12 cellular contexts compared by ENCODE assay signal in genomic region chr9:34984049-34984448, GRCh38. TPM values are rescaled to one million over a fixed set of nuclear protein-coding genes. Genes with fewer than 3 reads are reported as not detected.
DNase-seq lines count a peak whose midpoint lies in the region; ATAC-seq and TF ChIP-seq lines count a peak whose summit lies in the region.
"Had no signal": no experiment of that assay in that cellular context is flagged by ENCODE, and none has a peak within 500 bp of the region (broad histone marks: within the 10 kb centered on the region; RNA-seq: fewer than 3 reads in every experiment).

No MANE protein-coding gene starts in this region.

- H2AFZ ChIP-seq in mammary epithelial cell (ENCODE audit: low read depth, low read length) (no peak overlapping the region), smooth muscle cell (ENCODE audit: low read depth) (no peak overlapping the region)

- no peak for ATAC-seq in stimulated activated effector memory CD8-positive, alpha-beta T cell treated with anti-CD3 and anti-CD28 coated beads, Interleukin-12 subunit alpha, Interleukin-12 subunit beta, amount 100 ng/mL, for 72 hours

- H3K9me3 Mint-ChIP-seq in MCF 10A (ENCODE audit: unreplicated experiment) (no peaks in the 10 kb centered on the region), endodermal cell (no peaks in the 10 kb centered on the region)
- no peaks in the 10 kb centered on the region for H3K9me3 Mint-ChIP-seq in stimulated activated effector memory CD8-positive, alpha-beta T cell treated with anti-CD3 and anti-CD28 coated beads, Interleukin-12 subunit alpha, Interleukin-12 subunit beta, amount 100 ng/mL, for 72 hours
- H3K9me3 Mint-ChIP-seq: T-helper 1 cell treated with Interleukin-12 subunit alpha and Interleukin-12 subunit beta and Interleukin-4 antibody, amounts not matched to agents 30 μg/mL and 1 μg/mL, for 36 hours had no signal

- DNase-seq in MCF 10A (ENCODE audit: unreplicated experiment) (peak; percentile 53), mammary epithelial cell (no peak), OCI-M1 (lab: John Stamatoyannopoulos, UW) (peak; percentile 33), endodermal cell (peak; percentile 84), smooth muscle cell (lab: John Stamatoyannopoulos, UW; ENCODE audit: unreplicated experiment) (peak; percentile 12), WERI-Rb-1 (no peak), GM19240 (ENCODE audit: insufficient read length, low spot score) (no peak)
- DNase-seq in stimulated activated effector memory CD8-positive, alpha-beta T cell treated with anti-CD3 and anti-CD28 coated beads, Interleukin-12 subunit alpha, Interleukin-12 subunit beta, amount 100 ng/mL, for 72 hours (ENCODE audit: low spot score in 2 of 2) = no peak
- DNase-seq: effector CD8-positive, alpha-beta T cell; NCI-H2227 treated with DMSO at 0.1 percent for 48 hours; occipital lobe had no signal

- in situ Hi-C loops in mammary epithelial cell (cut with MboI; ENCODE audit: low sequenced_read_pairs in 2 of 2) = loop anchor here in 1 of 2 donors (10.0 kb wide), 1 partner anchor 89 kb away; a partner anchor contains a TSS

- POLR2A ChIA-PET in MCF 10A (lab: Yijun Ruan, JAX) = interaction anchor here (1.2 kb wide), 1 partner anchor 11 kb away, joined by 5 read pairs; no protein-coding TSS in a partner anchor

- H3K27me3 Mint-ChIP-seq in MCF 10A (ENCODE audit: insufficient read depth, unreplicated experiment) = no peaks in the 10 kb centered on the region
- peaks cover 4% of the 10 kb centered on the region for H3K27me3 Mint-ChIP-seq in endodermal cell (ENCODE audit: insufficient read depth)

- H4K20me1 ChIP-seq in mammary epithelial cell (ENCODE audit: insufficient read depth, low read length) = no peaks in the 10 kb centered on the region
- no peaks in the 10 kb centered on the region for H4K20me1 ChIP-seq in smooth muscle cell (ENCODE audit: low read depth)

- H3K36me3 ChIP-seq in mammary epithelial cell (ENCODE audit: insufficient read depth, low read length) (no peaks in the 10 kb centered on the region), endodermal cell (ENCODE audit: control insufficient read depth, insufficient read depth, low read length) (no peaks in the 10 kb centered on the region), smooth muscle cell (ENCODE audit: low read depth) (no peaks in the 10 kb centered on the region), WERI-Rb-1 (no peaks in the 10 kb centered on the region)

- no TSS peak for BruUV-seq in MCF 10A (replicated peaks; lab: Mats Ljungman, UMichigan)
- BruUV-seq in mammary epithelial cell (replicated peaks; lab: Mats Ljungman, UMichigan) = no TSS peak

- WGBS in mammary epithelial cell (ENCODE audit: low coverage, missing lambda C conversion rate) = 0% methylated on average over 1 of the region's 1 CpG
- WGBS in endodermal cell (ENCODE audit: insufficient coverage in 1 of 2, insufficient read length in 1 of 2), 2 experiments = 7% methylated on average over 1 of the region's 1 CpG; no CpG with 5 or more reads in 1 of the 2 experiments
- 0% methylated on average over 1 of the region's 1 CpG for WGBS in smooth muscle cell (ENCODE audit: low lambda C conversion rate)

- no peak overlapping the region for H3K9ac ChIP-seq in mammary epithelial cell (ENCODE audit: insufficient read depth, low read length)
- no peak overlapping the region for H3K9ac ChIP-seq in endodermal cell (ENCODE audit: extremely low read depth, low read length, poor library complexity, severe bottlenecking)
- no peak overlapping the region for H3K9ac ChIP-seq in smooth muscle cell (ENCODE audit: low read depth)

- no peak overlapping the region for H3K4me2 ChIP-seq in mammary epithelial cell (ENCODE audit: insufficient read depth, low read depth, low read length)
- H3K4me2 ChIP-seq in smooth muscle cell = no peak overlapping the region

- no peak for TF ChIP-seq CTCF in MCF 10A (IDR thresholded peaks at IDR 0.05; ENCODE audit: unreplicated experiment)
- no peak for TF ChIP-seq CTCF in mammary epithelial cell (conservative IDR thresholded peaks at IDR 0.05 in 1 of 2, IDR thresholded peaks at IDR 0.05 in 1 of 2; ENCODE audit: extremely low read depth in 1 of 2, insufficient read depth in 1 of 2, low read depth in 1 of 2, low read length in 2 of 2)
- TF ChIP-seq CTCF in endodermal cell (conservative IDR thresholded peaks at IDR 0.05) = no peak
- TF ChIP-seq CTCF in smooth muscle cell (IDR thresholded peaks at IDR 0.05; ENCODE audit: borderline replicate concordance, insufficient read depth, poor library complexity, severe bottlenecking) = no peak
- no peak for TF ChIP-seq CTCF in WERI-Rb-1 (IDR thresholded peaks at IDR 0.05; ENCODE audit: low read depth, low read length)

- H3K4me1 Mint-ChIP-seq in MCF 10A (ENCODE audit: insufficient read depth, unreplicated experiment) (peaks cover 7% of the 10 kb centered on the region), endodermal cell (peaks cover 5% of the 10 kb centered on the region)
- H3K4me1 Mint-ChIP-seq in stimulated activated effector memory CD8-positive, alpha-beta T cell treated with anti-CD3 and anti-CD28 coated beads, Interleukin-12 subunit alpha, Interleukin-12 subunit beta, amount 100 ng/mL, for 72 hours = peaks cover 59% of the 10 kb centered on the region

- CTCF ChIA-PET in MCF 10A (lab: Yijun Ruan, JAX) = interaction anchor here (0.6 to 2.3 kb wide), 15 partner anchors 10 to 468 kb away, joined by 3 to 49 read pairs (median 4); no protein-coding TSS in a partner anchor
- CTCF ChIA-PET in mammary epithelial cell (lab: Charles Lee; ENCODE audit: low non-redundant PET) = no interaction called here

- H3K36me3 Mint-ChIP-seq in MCF 10A (ENCODE audit: insufficient read depth, unreplicated experiment) = no peaks in the 10 kb centered on the region
- H3K36me3 Mint-ChIP-seq in endodermal cell (ENCODE audit: low read depth) = no peaks in the 10 kb centered on the region
- H3K36me3 Mint-ChIP-seq in stimulated activated effector memory CD8-positive, alpha-beta T cell treated with anti-CD3 and anti-CD28 coated beads, Interleukin-12 subunit alpha, Interleukin-12 subunit beta, amount 100 ng/mL, for 72 hours = peaks cover under 1% of the 10 kb centered on the region

- H3K79me2 ChIP-seq in mammary epithelial cell (ENCODE audit: insufficient read depth, low read length) (no peaks in the 10 kb centered on the region), smooth muscle cell (ENCODE audit: low read depth) (no peaks in the 10 kb centered on the region)

- intact Hi-C loops in MCF 10A (cut with micrococcal nuclease) = loop anchor here (2.0 kb wide), 1 partner anchor 223 kb away; no protein-coding TSS in a partner anchor
- intact Hi-C loops in mammary epithelial cell (cut with micrococcal nuclease) = loop anchor here (2.0 kb wide), 2 partner anchors 283 to 493 kb away; no protein-coding TSS in a partner anchor

- H3K4me3 Mint-ChIP-seq in MCF 10A (ENCODE audit: unreplicated experiment) (no peak overlapping the region), endodermal cell (no peak overlapping the region)
- no peak overlapping the region for H3K4me3 Mint-ChIP-seq in stimulated activated effector memory CD8-positive, alpha-beta T cell treated with anti-CD3 and anti-CD28 coated beads, Interleukin-12 subunit alpha, Interleukin-12 subunit beta, amount 100 ng/mL, for 72 hours

- no peak overlapping the region for H3K27ac ChIP-seq in mammary epithelial cell (ENCODE audit: insufficient read depth, low read depth, low read length)
- H3K27ac ChIP-seq in endodermal cell (ENCODE audit: low read depth, low read length) = no peak overlapping the region
- H3K27ac ChIP-seq in smooth muscle cell (ENCODE audit: low read depth) = no peak overlapping the region
- no peak overlapping the region for H3K27ac ChIP-seq in WERI-Rb-1

- H3K4me3 ChIP-seq in mammary epithelial cell (replicated peaks in 1 of 3; ENCODE audit: insufficient read depth in 1 of 3, low read depth in 2 of 3, low read length in 3 of 3) (no peak overlapping the region), endodermal cell (ENCODE audit: low read length) (no peak overlapping the region), smooth muscle cell (no peak overlapping the region), WERI-Rb-1 (ENCODE audit: low read depth, low read length) (no peak overlapping the region)

- H3K27me3 ChIP-seq in mammary epithelial cell (ENCODE audit: insufficient read depth, low read length) (no peaks in the 10 kb centered on the region), endodermal cell (ENCODE audit: control insufficient read depth, insufficient read depth, low read length, poor library complexity, severe bottlenecking) (no peaks in the 10 kb centered on the region), smooth muscle cell (ENCODE audit: low read depth) (no peaks in the 10 kb centered on the region), WERI-Rb-1 (ENCODE audit: insufficient read depth, low read depth, severe bottlenecking) (no peaks in the 10 kb centered on the region)

- H3K9me3 ChIP-seq in mammary epithelial cell (replicated peaks; ENCODE audit: insufficient read depth, low read length) = no peaks in the 10 kb centered on the region
- no peaks in the 10 kb centered on the region for H3K9me3 ChIP-seq in endodermal cell (ENCODE audit: control insufficient read depth, low read length)
- no peaks in the 10 kb centered on the region for H3K9me3 ChIP-seq in smooth muscle cell (replicated peaks; ENCODE audit: low read depth)
- no peaks in the 10 kb centered on the region for H3K9me3 ChIP-seq in WERI-Rb-1 (ENCODE audit: severe bottlenecking)

- dilution Hi-C loops in mammary epithelial cell (cut with HindIII; ENCODE audit: low sequenced_read_pairs) = no loop called here

- no peak overlapping the region for H3K27ac Mint-ChIP-seq in MCF 10A (ENCODE audit: low read depth, unreplicated experiment)
- no peak overlapping the region for H3K27ac Mint-ChIP-seq in endodermal cell
- H3K27ac Mint-ChIP-seq in stimulated activated effector memory CD8-positive, alpha-beta T cell treated with anti-CD3 and anti-CD28 coated beads, Interleukin-12 subunit alpha, Interleukin-12 subunit beta, amount 100 ng/mL, for 72 hours = no peak overlapping the region

- H3F3A ChIP-seq in smooth muscle cell (ENCODE audit: low read depth) = no peaks in the 10 kb centered on the region

- H3K4me1 ChIP-seq in mammary epithelial cell (ENCODE audit: insufficient read depth, low read length) = peaks cover 20% of the 10 kb centered on the region
- H3K4me1 ChIP-seq in endodermal cell (ENCODE audit: control insufficient read depth, insufficient read depth, low read length) = no peaks in the 10 kb centered on the region
- H3K4me1 ChIP-seq in smooth muscle cell (ENCODE audit: low read depth) = peaks cover 6% of the 10 kb centered on the region

RNA-seq across cellular contexts. Expression of gene DNAJB5, which starts 5.5 kb away (rescaled TPM):
- total RNA-seq in MCF 10A (2022) (2.2 and 2.9 TPM in 2 replicates), mammary epithelial cell (10 to 100 TPM in 1 of 2 donors, 1 to 10 TPM in 1; 8.4 to 10.0 TPM), endodermal cell (10 to 100 TPM; 19.8 to 40.1 TPM), smooth muscle cell (26.8 and 29.6 TPM in 2 replicates)
- polyA plus RNA-seq in mammary epithelial cell (3.4 TPM), smooth muscle cell (28.4 and 30.5 TPM in 2 replicates)
- 3.9 TPM for polyA minus RNA-seq in mammary epithelial cell
- polyA plus RNA-seq in endodermal cell (2013, experiment 1 of 2) = 48.8 TPM
- polyA plus RNA-seq in endodermal cell (2013, experiment 2 of 2) = 49.6 TPM

RNA-seq across cellular contexts. Expression of gene PHF24, which starts 26.0 kb away (rescaled TPM):
- total RNA-seq in MCF 10A (2022) = not detected in 2 replicates
- under 1 TPM; under 0.01 to 0.24 TPM for total RNA-seq in mammary epithelial cell
- 0.07 TPM for polyA plus RNA-seq in mammary epithelial cell
- not detected for polyA minus RNA-seq in mammary epithelial cell
- total RNA-seq in endodermal cell = 1 to 10 TPM; 1.9 to 2.7 TPM
- 1.0 TPM for polyA plus RNA-seq in endodermal cell (2013, experiment 1 of 2)
- 0.66 TPM for polyA plus RNA-seq in endodermal cell (2013, experiment 2 of 2)
- 0.22 and 0.49 TPM in 2 replicates for total RNA-seq in smooth muscle cell
- polyA plus RNA-seq in smooth muscle cell = 0.07 and 0.90 TPM in 2 replicates

Comparison
In these comparisons a context has a peak if more than half of its experiments do, and no peak if none do; other contexts are left out.
1. DNase-seq: peak in MCF 10A (single experiment), OCI-M1 (single experiment), endodermal cell (single experiment) and smooth muscle cell (single experiment); none in mammary epithelial cell (single experiment), WERI-Rb-1 (single experiment), GM19240 (single experiment) and stimulated activated effector memory CD8-positive, alpha-beta T cell treated with anti-CD3 and anti-CD28 coated beads, Interleukin-12 subunit alpha, Interleukin-12 subunit beta, amount 100 ng/mL, for 72 hours (0 of 2).